ENCODE assay signal across 21 cellular contexts in genomic region chr3:10556312-10556711, GRCh38. TPM values are rescaled to one million over a fixed set of nuclear protein-coding genes. Genes with fewer than 3 reads are reported as not detected.
"Had no signal": no experiment of that assay in that cellular context is flagged by ENCODE, and none has a peak within 500 bp of the region (broad histone marks: within the 10 kb centered on the region; RNA-seq: fewer than 3 reads in every experiment).

No MANE protein-coding gene starts in this region.

- ATAC-seq: activated naive CD8-positive, alpha-beta T cell treated with anti-CD3 and anti-CD28 coated beads, Interleukin-2, amount 50 U/mL, for 24 hours; gastroesophageal sphincter had no signal

- H3K36me3 ChIP-seq: ascending aorta, cardiac muscle cell, colonic mucosa, gastroesophageal sphincter, thoracic aorta, uterus had no signal

- H3K4me3 Mint-ChIP-seq: activated naive CD8-positive, alpha-beta T cell treated with anti-CD3 and anti-CD28 coated beads, Interleukin-2, amount 50 U/mL, for 24 hours; nephron progenitor cell; stimulated activated naive CD8-positive, alpha-beta T cell treated with anti-CD3 and anti-CD28 coated beads, Interleukin-15, Interleukin-2, amounts not matched to agents 100 ng/mL and 50 ng/mL, for 24 hours had no signal

- H3K4me1 ChIP-seq: ascending aorta, colonic mucosa, gastroesophageal sphincter, parathyroid adenoma, uterus had no signal

- DNase-seq: activated CD4-positive, alpha-beta T cell treated with anti-CD3 and anti-CD28 coated beads for 4 hours; activated naive CD8-positive, alpha-beta T cell treated with anti-CD3 and anti-CD28 coated beads, Interleukin-2, amount 50 U/mL, for 24 hours; colonic mucosa; effector memory CD4-positive, alpha-beta T cell; hypothalamus; kidney glomerular epithelial cell; mesendoderm; nephron progenitor cell; retina; stimulated activated CD4-positive, alpha-beta T cell treated with anti-CD3 and anti-CD28 coated beads, Interleukin-15, amount 100 ng/mL, for 24 hours; stimulated activated CD4-positive, alpha-beta T cell treated with anti-CD3 and anti-CD28 coated beads, Interleukin-4, amount 100 ng/mL, for 24 hours; uterus had no signal

- H3K4me3 ChIP-seq: ascending aorta, cardiac muscle cell, colonic mucosa, gastroesophageal sphincter, thoracic aorta, uterus had no signal

- H3K4me1 Mint-ChIP-seq: nephron progenitor cell had no signal

- H3K27ac ChIP-seq: ascending aorta, cardiac muscle cell, colonic mucosa, epithelial cell of prostate, gastroesophageal sphincter, parathyroid adenoma, thoracic aorta, uterus, VCaP had no signal

- H3K27ac Mint-ChIP-seq: activated naive CD8-positive, alpha-beta T cell treated with anti-CD3 and anti-CD28 coated beads, Interleukin-2, amount 50 U/mL, for 24 hours; nephron progenitor cell; stimulated activated naive CD8-positive, alpha-beta T cell treated with anti-CD3 and anti-CD28 coated beads, Interleukin-15, Interleukin-2, amounts not matched to agents 100 ng/mL and 50 ng/mL, for 24 hours had no signal

- H3K27me3 ChIP-seq: ascending aorta, colonic mucosa, uterus had no signal

- H3K9me3 ChIP-seq: ascending aorta, colonic mucosa, gastroesophageal sphincter, thoracic aorta, uterus had no signal

- H3K9me3 Mint-ChIP-seq: activated naive CD8-positive, alpha-beta T cell treated with anti-CD3 and anti-CD28 coated beads, Interleukin-2, amount 50 U/mL, for 24 hours; nephron progenitor cell; stimulated activated naive CD8-positive, alpha-beta T cell treated with anti-CD3 and anti-CD28 coated beads, Interleukin-15, Interleukin-2, amounts not matched to agents 100 ng/mL and 50 ng/mL, for 24 hours had no signal

- H3K9ac ChIP-seq: parathyroid adenoma had no signal

RNA-seq across cellular contexts. Expression of gene ATP2B2, which starts 50.9 kb away (rescaled TPM):
- total RNA-seq: activated CD8-positive, alpha-beta memory T cell treated with anti-CD3 and anti-CD28 coated beads for 36 hours; ascending aorta; thoracic aorta had no signal
